In the genomic region with DNA sequence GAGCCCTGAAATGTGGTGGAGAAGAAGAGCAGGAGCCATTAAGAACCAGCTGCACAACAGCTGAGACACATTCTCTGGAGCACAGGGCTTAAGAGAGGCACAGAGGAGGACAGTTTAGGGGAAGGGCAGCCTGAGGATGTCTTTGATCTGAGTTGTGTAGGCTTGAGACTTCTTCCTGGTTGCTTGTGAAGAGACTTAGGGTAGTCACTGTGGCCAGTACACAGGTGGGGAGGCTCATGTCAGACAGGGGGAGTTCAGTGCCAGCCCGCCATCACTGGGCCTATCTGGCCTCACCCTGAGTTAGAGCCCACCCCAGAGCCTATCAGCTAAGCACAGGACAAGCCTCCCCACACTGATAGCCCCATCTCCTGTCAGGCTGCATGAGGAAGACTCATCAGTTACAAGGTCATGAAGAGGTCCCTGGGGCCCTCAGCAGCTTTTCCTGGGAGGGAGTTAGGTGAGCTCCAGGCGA, we compare ENCODE assay signal across 2 cellular contexts.
TF ChIP-seq lines count a peak whose summit lies in the region.

No MANE protein-coding gene starts in this region.

TF ChIP-seq in HepG2, 621 proteins besides CTCF, POLR2A, EP300 and RAD21:
- no peak for TF ChIP-seq ZNF773 (CRISPR knock-in tag; IDR thresholded peaks at IDR 0.05; ENCODE audit: borderline replicate concordance)
- TF ChIP-seq ZNF562 (CRISPR knock-in tag; IDR thresholded peaks at IDR 0.05; ENCODE audit: borderline replicate concordance) = no peak
- TF ChIP-seq, protein P1, sequence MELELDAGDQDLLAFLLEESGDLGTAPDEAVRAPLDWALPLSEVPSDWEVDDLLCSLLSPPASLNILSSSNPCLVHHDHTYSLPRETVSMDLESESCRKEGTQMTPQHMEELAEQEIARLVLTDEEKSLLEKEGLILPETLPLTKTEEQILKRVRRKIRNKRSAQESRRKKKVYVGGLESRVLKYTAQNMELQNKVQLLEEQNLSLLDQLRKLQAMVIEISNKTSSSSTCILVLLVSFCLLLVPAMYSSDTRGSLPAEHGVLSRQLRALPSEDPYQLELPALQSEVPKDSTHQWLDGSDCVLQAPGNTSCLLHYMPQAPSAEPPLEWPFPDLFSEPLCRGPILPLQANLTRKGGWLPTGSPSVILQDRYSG (CRISPR knock-in tag; IDR thresholded peaks at IDR 0.05) = no peak
- no peak for TF ChIP-seq ZNF83 (CRISPR knock-in tag; IDR thresholded peaks at IDR 0.05; ENCODE audit: borderline replicate concordance)
- TF ChIP-seq JARID2 (CRISPR knock-in tag; IDR thresholded peaks at IDR 0.05; ENCODE audit: insufficient replicate concordance) = no peak
- no peak for TF ChIP-seq ZNF616 (CRISPR knock-in tag; IDR thresholded peaks at IDR 0.05; ENCODE audit: low read depth)
- no peak for TF ChIP-seq ZSCAN22 (CRISPR knock-in tag; IDR thresholded peaks at IDR 0.05)
- no peak for TF ChIP-seq ZFP41 (CRISPR knock-in tag; IDR thresholded peaks at IDR 0.05; ENCODE audit: borderline replicate concordance)
- no peak for TF ChIP-seq BRD4 (CRISPR knock-in tag; IDR thresholded peaks at IDR 0.05)
- no peak for TF ChIP-seq ZNF720 (CRISPR knock-in tag; IDR thresholded peaks at IDR 0.05)
- no peak for TF ChIP-seq FOSL2 (CRISPR knock-in tag; IDR thresholded peaks at IDR 0.05)
- TF ChIP-seq KMT2A (CRISPR knock-in tag; IDR thresholded peaks at IDR 0.05) = no peak
- no peak for TF ChIP-seq ATF1 (CRISPR knock-in tag; IDR thresholded peaks at IDR 0.05)
- TF ChIP-seq ZNF747 (CRISPR knock-in tag; IDR thresholded peaks at IDR 0.05; ENCODE audit: borderline replicate concordance) = no peak
TF ChIP-seq in HepG2: peak in this region for 0.

TF ChIP-seq in WTC11, 78 proteins besides CTCF, POLR2A, EP300 and RAD21:
- TF ChIP-seq JUN (CRISPR knock-in tag; IDR thresholded peaks at IDR 0.05) (no peak), RORB (CRISPR knock-in tag; IDR thresholded peaks at IDR 0.05) (no peak), CREM (CRISPR knock-in tag; IDR thresholded peaks at IDR 0.05) (no peak)
